ENCODE assay signal across 21 cellular contexts in the genomic region with DNA sequence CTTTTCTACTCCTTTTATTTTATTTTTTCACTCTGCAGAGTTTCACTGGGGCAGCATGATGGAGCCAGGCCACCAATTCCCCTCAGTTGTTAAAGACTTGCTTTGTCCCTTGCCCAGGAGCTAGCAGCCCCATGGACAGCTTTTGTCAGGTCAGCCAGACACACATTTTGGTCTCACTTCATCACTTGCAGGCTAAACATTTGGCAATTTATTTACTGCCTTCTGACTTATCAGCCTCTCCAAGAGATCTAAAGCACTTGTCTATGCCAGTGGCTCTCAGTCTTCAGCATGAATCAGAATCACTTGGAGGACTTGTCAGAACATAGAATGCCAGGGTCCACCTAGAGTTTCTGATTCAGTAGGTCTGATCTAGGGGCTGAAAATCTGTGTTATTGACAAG.
"Had no signal": no experiment of that assay in that cellular context is flagged by ENCODE, and none has a peak within 500 bp of the region (broad histone marks: within the 10 kb centered on the region; RNA-seq: fewer than 3 reads in every experiment).

No MANE protein-coding gene starts in this region.

- DNase-seq: colonic mucosa; dermis blood vessel endothelial cell; effector memory CD4-positive, alpha-beta T cell; erythroblast; hypothalamus; immature natural killer cell; left lung; lower lobe of right lung; natural killer cell; pancreas; retina; stimulated activated CD4-positive, alpha-beta T cell treated with anti-CD3 and anti-CD28 coated beads, Interleukin-2, amount 100 ng/mL, for 24 hours; stimulated activated CD4-positive, alpha-beta T cell treated with anti-CD3 and anti-CD28 coated beads, Interleukin-4, amount 100 ng/mL, for 24 hours; stimulated activated naive CD8-positive, alpha-beta T cell treated with anti-CD3 and anti-CD28 coated beads, Interleukin-15, Interleukin-2, amounts not matched to agents 100 U/mL and 50 U/mL, for 24 hours; upper lobe of left lung had no signal

- H3K27me3 ChIP-seq: colonic mucosa, left lung, neutrophil, pancreas, tibial nerve, upper lobe of left lung had no signal

- H3K4me1 ChIP-seq: colonic mucosa, left lung, pancreas had no signal

- H3K9me3 ChIP-seq: colonic mucosa, lower lobe of right lung, neutrophil, pancreas, thoracic aorta had no signal

- H3K27ac ChIP-seq: colonic mucosa, left lung, lower lobe of right lung, neutrophil, pancreas, thoracic aorta, tibial nerve, upper lobe of left lung had no signal

- ATAC-seq: left lung; lower lobe of right lung; natural killer cell; pancreas; sciatic nerve; stimulated activated effector memory CD8-positive, alpha-beta T cell treated with anti-CD3 and anti-CD28 coated beads, Interleukin-12 subunit alpha, Interleukin-12 subunit beta, amount 100 ng/mL, for 72 hours; stimulated activated naive CD8-positive, alpha-beta T cell treated with anti-CD3 and anti-CD28 coated beads, Interleukin-15, Interleukin-2, amounts not matched to agents 100 U/mL and 50 U/mL, for 24 hours had no signal

- H3K36me3 ChIP-seq: colonic mucosa, left lung, lower lobe of right lung, neutrophil, pancreas, thoracic aorta, tibial nerve, upper lobe of left lung had no signal

- H3K4me3 ChIP-seq: colonic mucosa, left lung, lower lobe of right lung, pancreas, smooth muscle cell, thoracic aorta, tibial nerve, upper lobe of left lung had no signal
